11 cellular contexts compared by ENCODE assay signal in genomic region chr3:23079976-23080375, GRCh38.
A peak's percentile ranks its signal among the peaks of the same experiment; 100 is the strongest.
DNase-seq lines count a peak whose midpoint lies in the region; ATAC-seq, FAIRE-seq and TF ChIP-seq lines count a peak whose summit lies in the region.
"Had no signal": no experiment of that assay in that cellular context is flagged by ENCODE, and none has a peak within 500 bp of the region (broad histone marks: within the 10 kb centered on the region; RNA-seq: fewer than 3 reads in every experiment).

No MANE protein-coding gene starts in this region.

- FAIRE-seq in GM12892 (lab: Jason Lieb, UNC), result peak; percentile 69
- no peak for FAIRE-seq in HepG2 (lab: Jason Lieb, UNC)
- FAIRE-seq: endothelial cell of umbilical vein had no signal

- in situ Hi-C loops in HepG2 (cut with HindIII; ENCODE audit: extremely low pct_ligation_motif_present, low pct_unique_long_range_greater_than_20kb), result no loop called here

- no peak for TF ChIP-seq EP300 in HepG2 (IDR thresholded peaks at IDR 0.05; ENCODE audit: low read depth in 2 of 2, low read length in 2 of 2)
- TF ChIP-seq EP300 in HepG2 (CRISPR knock-in tag; IDR thresholded peaks at IDR 0.05; ENCODE audit: borderline replicate concordance), result no peak

- CTCF ChIA-PET in HepG2 (lab: Yijun Ruan, JAX; ENCODE audit: low intra/inter-chr PET ratio, low total read pairs), result no interaction called here

- no peaks in the 10 kb centered on the region for H4K20me1 ChIP-seq in HepG2 (ENCODE audit: insufficient read depth, low read length)

- H3K9ac ChIP-seq in skeletal muscle satellite cell (ENCODE audit: low read depth, low read length), result no peak overlapping the region
- no peak overlapping the region for H3K9ac ChIP-seq in HepG2 (ENCODE audit: insufficient read depth, low read depth, low read length)
- H3K9ac ChIP-seq: KMS-11 had no signal

- H3K36me3 ChIP-seq in skeletal muscle satellite cell (ENCODE audit: insufficient read depth, low read length) (no peaks in the 10 kb centered on the region), HepG2 (replicated peaks in 1 of 2; ENCODE audit: control insufficient read depth in 1 of 2, insufficient read depth in 2 of 2, low read length in 2 of 2) (no peaks in the 10 kb centered on the region)

- ATAC-seq in GM21717 (IDR thresholded peaks at IDR 0.05; ENCODE audit: unreplicated experiment) (no peak), GM21825 (IDR thresholded peaks at IDR 0.05; ENCODE audit: unreplicated experiment) (no peak), HepG2 (no peak)

- BruUV-seq in HepG2 (replicated peaks; lab: Mats Ljungman, UMichigan), result no TSS peak

- H3K27ac ChIP-seq in HepG2 (ENCODE audit: extremely low read length, insufficient read depth, low read length), result no peak overlapping the region
- H3K27ac ChIP-seq: KMS-11 had no signal

- intact Hi-C loops in HepG2 (cut with micrococcal nuclease; ENCODE audit: unreplicated experiment), result no loop called here

- peaks cover 20% of the 10 kb centered on the region for H3K27me3 ChIP-seq in skeletal muscle satellite cell (ENCODE audit: control insufficient read depth, insufficient read depth, low read length)
- H3K27me3 ChIP-seq in HepG2 (ENCODE audit: control insufficient read depth in 1 of 2, insufficient read depth in 2 of 2, low read length in 2 of 2), result no peaks in the 10 kb centered on the region; a peak in 1 of 5 replicates

- TF ChIP-seq RAD21 in HepG2 (CRISPR knock-in tag; IDR thresholded peaks at IDR 0.05), result no peak

- H3K4me3 ChIP-seq in fibroblast of villous mesenchyme (ENCODE audit: low read depth, low read length) (no peak overlapping the region), skeletal muscle satellite cell (ENCODE audit: low read length) (peak overlapping the region; percentile 32), HepG2 (replicated peaks in 1 of 3; ENCODE audit: insufficient read depth in 1 of 3, low read depth in 2 of 3, low read length in 3 of 3) (no peak overlapping the region)

- under 1% methylated on average over 7 of the region's 7 CpGs for WGBS in HepG2 (ENCODE audit: low lambda C conversion rate)

- DNase-seq in GM12892 (ENCODE audit: insufficient read length), result no peak
- DNase-seq in OCI-M1 (lab: John Stamatoyannopoulos, UW), result peak; percentile 11
- peak; percentile 3 for DNase-seq in fibroblast of villous mesenchyme (ENCODE audit: low read depth)
- DNase-seq in HepG2 (ENCODE audit: low spot score), result no peak
- DNase-seq in activated CD8-positive, alpha-beta memory T cell treated with anti-CD3 and anti-CD28 coated beads for 24 hours, result no peak
- DNase-seq: NCI-H510A treated with DMSO at 0.1 percent for 48 hours had no signal

- H3K4me2 ChIP-seq in skeletal muscle satellite cell (ENCODE audit: low read length), result peak overlapping the region; percentile 69
- no peak overlapping the region; the same call in 1 of the 2 replicates for H3K4me2 ChIP-seq in HepG2 (ENCODE audit: low read depth, low read length)
- H3K4me2 ChIP-seq: KMS-11 had no signal

- H3K4me1 ChIP-seq in skeletal muscle satellite cell (ENCODE audit: control insufficient read depth, insufficient read depth, low read length), result peaks cover 3% of the 10 kb centered on the region
- no peaks in the 10 kb centered on the region for H3K4me1 ChIP-seq in HepG2 (ENCODE audit: insufficient read depth, low read length)

- no peaks in the 10 kb centered on the region for H3K79me2 ChIP-seq in HepG2 (ENCODE audit: insufficient read depth, low read length)

- TF ChIP-seq CTCF in fibroblast of villous mesenchyme (IDR thresholded peaks at IDR 0.05; ENCODE audit: insufficient read depth, low read depth, low read length), result no peak
- TF ChIP-seq CTCF in HepG2 (CRISPR knock-in tag; IDR thresholded peaks at IDR 0.05), result no peak

- H3K9me3 ChIP-seq in skeletal muscle satellite cell (replicated peaks; ENCODE audit: low read length), result no peaks in the 10 kb centered on the region
- no peaks in the 10 kb centered on the region for H3K9me3 ChIP-seq in HepG2 (ENCODE audit: low read length)

- no peak overlapping the region for H2AFZ ChIP-seq in HepG2 (ENCODE audit: low read length)

- TF ChIP-seq POLR2A in GM12892 (IDR thresholded peaks at IDR 0.05; ENCODE audit: low read depth, low read length) (no peak), HepG2 (IDR thresholded peaks at IDR 0.05; ENCODE audit: insufficient read depth in 1 of 2, low read depth in 2 of 2, low read length in 2 of 2) (no peak)

- POLR2A ChIA-PET in HepG2 (lab: Yijun Ruan, JAX), result no interaction called here

TF ChIP-seq in HepG2, 621 proteins besides CTCF, POLR2A, EP300 and RAD21 (continues in another document):
- TF ChIP-seq, protein P1, sequence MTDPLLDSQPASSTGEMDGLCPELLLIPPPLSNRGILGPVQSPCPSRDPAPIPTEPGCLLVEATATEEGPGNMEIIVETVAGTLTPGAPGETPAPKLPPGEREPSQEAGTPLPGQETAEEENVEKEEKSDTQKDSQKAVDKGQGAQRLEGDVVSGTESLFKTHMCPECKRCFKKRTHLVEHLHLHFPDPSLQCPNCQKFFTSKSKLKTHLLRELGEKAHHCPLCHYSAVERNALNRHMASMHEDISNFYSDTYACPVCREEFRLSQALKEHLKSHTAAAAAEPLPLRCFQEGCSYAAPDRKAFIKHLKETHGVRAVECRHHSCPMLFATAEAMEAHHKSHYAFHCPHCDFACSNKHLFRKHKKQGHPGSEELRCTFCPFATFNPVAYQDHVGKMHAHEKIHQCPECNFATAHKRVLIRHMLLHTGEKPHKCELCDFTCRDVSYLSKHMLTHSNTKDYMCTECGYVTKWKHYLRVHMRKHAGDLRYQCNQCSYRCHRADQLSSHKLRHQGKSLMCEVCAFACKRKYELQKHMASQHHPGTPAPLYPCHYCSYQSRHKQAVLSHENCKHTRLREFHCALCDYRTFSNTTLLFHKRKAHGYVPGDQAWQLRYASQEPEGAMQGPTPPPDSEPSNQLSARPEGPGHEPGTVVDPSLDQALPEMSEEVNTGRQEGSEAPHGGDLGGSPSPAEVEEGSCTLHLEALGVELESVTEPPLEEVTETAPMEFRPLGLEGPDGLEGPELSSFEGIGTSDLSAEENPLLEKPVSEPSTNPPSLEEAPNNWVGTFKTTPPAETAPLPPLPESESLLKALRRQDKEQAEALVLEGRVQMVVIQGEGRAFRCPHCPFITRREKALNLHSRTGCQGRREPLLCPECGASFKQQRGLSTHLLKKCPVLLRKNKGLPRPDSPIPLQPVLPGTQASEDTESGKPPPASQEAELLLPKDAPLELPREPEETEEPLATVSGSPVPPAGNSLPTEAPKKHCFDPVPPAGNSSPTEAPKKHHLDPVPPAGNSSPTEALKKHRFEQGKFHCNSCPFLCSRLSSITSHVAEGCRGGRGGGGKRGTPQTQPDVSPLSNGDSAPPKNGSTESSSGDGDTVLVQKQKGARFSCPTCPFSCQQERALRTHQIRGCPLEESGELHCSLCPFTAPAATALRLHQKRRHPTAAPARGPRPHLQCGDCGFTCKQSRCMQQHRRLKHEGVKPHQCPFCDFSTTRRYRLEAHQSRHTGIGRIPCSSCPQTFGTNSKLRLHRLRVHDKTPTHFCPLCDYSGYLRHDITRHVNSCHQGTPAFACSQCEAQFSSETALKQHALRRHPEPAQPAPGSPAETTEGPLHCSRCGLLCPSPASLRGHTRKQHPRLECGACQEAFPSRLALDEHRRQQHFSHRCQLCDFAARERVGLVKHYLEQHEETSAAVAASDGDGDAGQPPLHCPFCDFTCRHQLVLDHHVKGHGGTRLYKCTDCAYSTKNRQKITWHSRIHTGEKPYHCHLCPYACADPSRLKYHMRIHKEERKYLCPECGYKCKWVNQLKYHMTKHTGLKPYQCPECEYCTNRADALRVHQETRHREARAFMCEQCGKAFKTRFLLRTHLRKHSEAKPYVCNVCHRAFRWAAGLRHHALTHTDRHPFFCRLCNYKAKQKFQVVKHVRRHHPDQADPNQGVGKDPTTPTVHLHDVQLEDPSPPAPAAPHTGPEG (CRISPR knock-in tag; IDR thresholded peaks at IDR 0.05), result no peak
- no peak for TF ChIP-seq ZNF547 (CRISPR knock-in tag; IDR thresholded peaks at IDR 0.05)
- no peak for TF ChIP-seq TEAD3 (CRISPR knock-in tag; optimal IDR thresholded peaks at IDR 0.05; ENCODE audit: borderline replicate concordance)
- no peak for TF ChIP-seq BRF2 (CRISPR knock-in tag; IDR thresholded peaks at IDR 0.05)
- TF ChIP-seq ZBTB10 (CRISPR knock-in tag; IDR thresholded peaks at IDR 0.05; ENCODE audit: borderline replicate concordance), result no peak
- TF ChIP-seq NCOR1 (IDR thresholded peaks at IDR 0.05; ENCODE audit: borderline replicate concordance, low read length), result no peak
- TF ChIP-seq NFIB (CRISPR knock-in tag; IDR thresholded peaks at IDR 0.05; ENCODE audit: borderline replicate concordance), result no peak
- TF ChIP-seq NFATC3 (CRISPR knock-in tag; IDR thresholded peaks at IDR 0.05), result no peak

Comparison
In these comparisons a context has a peak if more than half of its experiments do, and no peak if none do; other contexts are left out.
1. DNase-seq: peak in OCI-M1 (single experiment) and fibroblast of villous mesenchyme (single experiment); none in GM12892 (single experiment), HepG2 (single experiment) and activated CD8-positive, alpha-beta memory T cell treated with anti-CD3 and anti-CD28 coated beads for 24 hours (single experiment).